Comparison of ENCODE assay signal across 1 cellular context in the genomic region with DNA sequence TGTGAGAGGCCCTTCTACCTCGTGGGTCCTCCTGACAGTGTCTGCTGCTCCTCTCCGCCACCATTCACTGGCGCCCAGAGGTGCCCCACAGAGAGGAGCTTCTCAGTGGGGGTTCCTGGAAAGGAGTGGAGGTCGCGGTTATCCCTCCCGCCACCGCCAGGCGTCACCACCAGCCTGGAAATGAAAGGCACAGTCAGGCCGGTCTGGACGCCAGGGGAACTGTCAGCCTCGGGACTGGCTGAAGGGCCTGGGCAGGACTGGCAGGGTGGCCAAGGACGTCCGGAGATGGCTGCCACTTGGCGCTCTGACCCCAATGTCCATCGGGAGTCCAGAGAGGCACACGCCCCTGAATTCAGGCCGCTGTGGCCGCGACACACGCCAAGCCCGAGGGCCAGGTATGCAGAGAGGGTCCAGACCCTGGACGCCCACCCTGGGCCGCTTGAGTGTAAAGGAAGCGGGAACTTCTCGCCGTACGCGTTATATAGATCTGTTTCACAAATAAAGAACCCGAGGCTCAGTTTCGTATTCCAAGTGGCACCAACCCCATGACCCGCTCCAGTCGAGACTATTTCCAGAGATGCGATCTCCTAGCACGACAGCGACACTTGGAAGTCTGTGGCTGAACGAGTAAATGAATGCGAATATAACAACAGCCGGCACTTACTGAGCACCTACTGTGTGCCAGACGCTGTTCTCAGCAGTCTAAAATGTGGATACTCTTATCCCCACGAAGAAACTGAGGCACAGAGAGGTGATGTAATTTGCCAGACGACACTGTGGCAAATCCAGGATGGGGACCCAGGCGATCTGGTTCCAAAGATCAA.
TF ChIP-seq lines count a peak whose summit lies in the region.

No MANE protein-coding gene starts in this region.

TF ChIP-seq in HepG2, 621 proteins besides CTCF, POLR2A, EP300 and RAD21 (continued from another document and continues in another):
- TF ChIP-seq, protein P1, sequence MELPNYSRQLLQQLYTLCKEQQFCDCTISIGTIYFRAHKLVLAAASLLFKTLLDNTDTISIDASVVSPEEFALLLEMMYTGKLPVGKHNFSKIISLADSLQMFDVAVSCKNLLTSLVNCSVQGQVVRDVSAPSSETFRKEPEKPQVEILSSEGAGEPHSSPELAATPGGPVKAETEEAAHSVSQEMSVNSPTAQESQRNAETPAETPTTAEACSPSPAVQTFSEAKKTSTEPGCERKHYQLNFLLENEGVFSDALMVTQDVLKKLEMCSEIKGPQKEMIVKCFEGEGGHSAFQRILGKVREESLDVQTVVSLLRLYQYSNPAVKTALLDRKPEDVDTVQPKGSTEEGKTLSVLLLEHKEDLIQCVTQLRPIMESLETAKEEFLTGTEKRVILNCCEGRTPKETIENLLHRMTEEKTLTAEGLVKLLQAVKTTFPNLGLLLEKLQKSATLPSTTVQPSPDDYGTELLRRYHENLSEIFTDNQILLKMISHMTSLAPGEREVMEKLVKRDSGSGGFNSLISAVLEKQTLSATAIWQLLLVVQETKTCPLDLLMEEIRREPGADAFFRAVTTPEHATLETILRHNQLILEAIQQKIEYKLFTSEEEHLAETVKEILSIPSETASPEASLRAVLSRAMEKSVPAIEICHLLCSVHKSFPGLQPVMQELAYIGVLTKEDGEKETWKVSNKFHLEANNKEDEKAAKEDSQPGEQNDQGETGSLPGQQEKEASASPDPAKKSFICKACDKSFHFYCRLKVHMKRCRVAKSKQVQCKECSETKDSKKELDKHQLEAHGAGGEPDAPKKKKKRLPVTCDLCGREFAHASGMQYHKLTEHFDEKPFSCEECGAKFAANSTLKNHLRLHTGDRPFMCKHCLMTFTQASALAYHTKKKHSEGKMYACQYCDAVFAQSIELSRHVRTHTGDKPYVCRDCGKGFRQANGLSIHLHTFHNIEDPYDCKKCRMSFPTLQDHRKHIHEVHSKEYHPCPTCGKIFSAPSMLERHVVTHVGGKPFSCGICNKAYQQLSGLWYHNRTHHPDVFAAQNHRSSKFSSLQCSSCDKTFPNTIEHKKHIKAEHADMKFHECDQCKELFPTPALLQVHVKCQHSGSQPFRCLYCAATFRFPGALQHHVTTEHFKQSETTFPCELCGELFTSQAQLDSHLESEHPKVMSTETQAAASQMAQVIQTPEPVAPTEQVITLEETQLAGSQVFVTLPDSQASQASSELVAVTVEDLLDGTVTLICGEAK (IDR thresholded peaks at IDR 0.05) = no peak
- TF ChIP-seq, protein P1 (CRISPR knock-in tag; IDR thresholded peaks at IDR 0.05) = peak; percentile 67
- peak; percentile 18 for TF ChIP-seq TBL1XR1 (IDR thresholded peaks at IDR 0.05; ENCODE audit: borderline replicate concordance, low read length, partially characterized antibody)
- TF ChIP-seq RNF2 (conservative IDR thresholded peaks at IDR 0.05; ENCODE audit: low read depth) = peak; percentile 44; the same call in 1 of the 2 replicates
- TF ChIP-seq, protein P2, sequence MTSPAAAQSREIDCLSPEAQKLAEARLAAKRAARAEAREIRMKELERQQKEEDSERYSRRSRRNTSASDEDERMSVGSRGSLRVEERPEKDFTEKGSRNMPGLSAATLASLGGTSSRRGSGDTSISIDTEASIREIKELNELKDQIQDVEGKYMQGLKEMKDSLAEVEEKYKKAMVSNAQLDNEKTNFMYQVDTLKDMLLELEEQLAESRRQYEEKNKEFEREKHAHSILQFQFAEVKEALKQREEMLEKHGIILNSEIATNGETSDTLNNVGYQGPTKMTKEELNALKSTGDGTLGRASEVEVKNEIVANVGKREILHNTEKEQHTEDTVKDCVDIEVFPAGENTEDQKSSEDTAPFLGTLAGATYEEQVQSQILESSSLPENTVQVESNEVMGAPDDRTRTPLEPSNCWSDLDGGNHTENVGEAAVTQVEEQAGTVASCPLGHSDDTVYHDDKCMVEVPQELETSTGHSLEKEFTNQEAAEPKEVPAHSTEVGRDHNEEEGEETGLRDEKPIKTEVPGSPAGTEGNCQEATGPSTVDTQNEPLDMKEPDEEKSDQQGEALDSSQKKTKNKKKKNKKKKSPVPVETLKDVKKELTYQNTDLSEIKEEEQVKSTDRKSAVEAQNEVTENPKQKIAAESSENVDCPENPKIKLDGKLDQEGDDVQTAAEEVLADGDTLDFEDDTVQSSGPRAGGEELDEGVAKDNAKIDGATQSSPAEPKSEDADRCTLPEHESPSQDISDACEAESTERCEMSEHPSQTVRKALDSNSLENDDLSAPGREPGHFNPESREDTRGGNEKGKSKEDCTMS (CRISPR knock-in tag; conservative IDR thresholded peaks at IDR 0.05) = 0 out of 2 replicates have a peak, but pooled peaks have one; percentile 70
- TF ChIP-seq, protein P3, sequence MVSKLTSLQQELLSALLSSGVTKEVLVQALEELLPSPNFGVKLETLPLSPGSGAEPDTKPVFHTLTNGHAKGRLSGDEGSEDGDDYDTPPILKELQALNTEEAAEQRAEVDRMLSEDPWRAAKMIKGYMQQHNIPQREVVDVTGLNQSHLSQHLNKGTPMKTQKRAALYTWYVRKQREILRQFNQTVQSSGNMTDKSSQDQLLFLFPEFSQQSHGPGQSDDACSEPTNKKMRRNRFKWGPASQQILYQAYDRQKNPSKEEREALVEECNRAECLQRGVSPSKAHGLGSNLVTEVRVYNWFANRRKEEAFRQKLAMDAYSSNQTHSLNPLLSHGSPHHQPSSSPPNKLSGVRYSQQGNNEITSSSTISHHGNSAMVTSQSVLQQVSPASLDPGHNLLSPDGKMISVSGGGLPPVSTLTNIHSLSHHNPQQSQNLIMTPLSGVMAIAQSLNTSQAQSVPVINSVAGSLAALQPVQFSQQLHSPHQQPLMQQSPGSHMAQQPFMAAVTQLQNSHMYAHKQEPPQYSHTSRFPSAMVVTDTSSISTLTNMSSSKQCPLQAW (CRISPR knock-in tag; IDR thresholded peaks at IDR 0.05) = peak; percentile 73; the same call in 1 of the 2 replicates
- TF ChIP-seq MXD4 (CRISPR knock-in tag; IDR thresholded peaks at IDR 0.05) = peak; percentile 63; the same call in 1 of the 2 replicates
- TF ChIP-seq ZNF761 (CRISPR knock-in tag; conservative IDR thresholded peaks at IDR 0.05) = no peak
- TF ChIP-seq, protein P4, sequence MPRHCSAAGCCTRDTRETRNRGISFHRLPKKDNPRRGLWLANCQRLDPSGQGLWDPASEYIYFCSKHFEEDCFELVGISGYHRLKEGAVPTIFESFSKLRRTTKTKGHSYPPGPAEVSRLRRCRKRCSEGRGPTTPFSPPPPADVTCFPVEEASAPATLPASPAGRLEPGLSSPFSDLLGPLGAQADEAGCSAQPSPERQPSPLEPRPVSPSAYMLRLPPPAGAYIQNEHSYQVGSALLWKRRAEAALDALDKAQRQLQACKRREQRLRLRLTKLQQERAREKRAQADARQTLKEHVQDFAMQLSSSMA (CRISPR knock-in tag; IDR thresholded peaks at IDR 0.05) = no peak
- TF ChIP-seq ZNF33A (CRISPR knock-in tag; IDR thresholded peaks at IDR 0.05; ENCODE audit: borderline replicate concordance) = 0 out of 2 replicates have a peak, but pooled peaks have one; percentile 13
- TF ChIP-seq NFATC3 (CRISPR knock-in tag; IDR thresholded peaks at IDR 0.05) = peak; percentile 92
- peak; percentile 76; the same call in 1 of the 2 replicates for TF ChIP-seq ZNF12 (CRISPR knock-in tag; IDR thresholded peaks at IDR 0.05)
- peak; percentile 8; the same call in 1 of the 2 replicates for TF ChIP-seq NR2F2 (IDR thresholded peaks at IDR 0.05; ENCODE audit: borderline replicate concordance, low read depth)
- TF ChIP-seq SOX6 (IDR thresholded peaks at IDR 0.05) = no peak
- 0 out of 2 replicates have a peak, but pooled peaks have one; percentile 23 for TF ChIP-seq SOX6 (CRISPR knock-in tag; IDR thresholded peaks at IDR 0.05)
- 0 out of 2 replicates have a peak, but pooled peaks have one; percentile 49 for TF ChIP-seq ZNF550 (CRISPR knock-in tag; IDR thresholded peaks at IDR 0.05; ENCODE audit: borderline replicate concordance)
- no peak for TF ChIP-seq ZBTB8A (CRISPR knock-in tag; IDR thresholded peaks at IDR 0.05; ENCODE audit: borderline replicate concordance, low read depth)
- TF ChIP-seq ZSCAN31 (CRISPR knock-in tag; IDR thresholded peaks at IDR 0.05; ENCODE audit: low read depth) = peak; percentile 31; the same call in 1 of the 2 replicates
- TF ChIP-seq, protein P5, sequence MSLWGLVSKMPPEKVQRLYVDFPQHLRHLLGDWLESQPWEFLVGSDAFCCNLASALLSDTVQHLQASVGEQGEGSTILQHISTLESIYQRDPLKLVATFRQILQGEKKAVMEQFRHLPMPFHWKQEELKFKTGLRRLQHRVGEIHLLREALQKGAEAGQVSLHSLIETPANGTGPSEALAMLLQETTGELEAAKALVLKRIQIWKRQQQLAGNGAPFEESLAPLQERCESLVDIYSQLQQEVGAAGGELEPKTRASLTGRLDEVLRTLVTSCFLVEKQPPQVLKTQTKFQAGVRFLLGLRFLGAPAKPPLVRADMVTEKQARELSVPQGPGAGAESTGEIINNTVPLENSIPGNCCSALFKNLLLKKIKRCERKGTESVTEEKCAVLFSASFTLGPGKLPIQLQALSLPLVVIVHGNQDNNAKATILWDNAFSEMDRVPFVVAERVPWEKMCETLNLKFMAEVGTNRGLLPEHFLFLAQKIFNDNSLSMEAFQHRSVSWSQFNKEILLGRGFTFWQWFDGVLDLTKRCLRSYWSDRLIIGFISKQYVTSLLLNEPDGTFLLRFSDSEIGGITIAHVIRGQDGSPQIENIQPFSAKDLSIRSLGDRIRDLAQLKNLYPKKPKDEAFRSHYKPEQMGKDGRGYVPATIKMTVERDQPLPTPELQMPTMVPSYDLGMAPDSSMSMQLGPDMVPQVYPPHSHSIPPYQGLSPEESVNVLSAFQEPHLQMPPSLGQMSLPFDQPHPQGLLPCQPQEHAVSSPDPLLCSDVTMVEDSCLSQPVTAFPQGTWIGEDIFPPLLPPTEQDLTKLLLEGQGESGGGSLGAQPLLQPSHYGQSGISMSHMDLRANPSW (CRISPR knock-in tag; IDR thresholded peaks at IDR 0.05; ENCODE audit: borderline replicate concordance) = no peak
- no peak for TF ChIP-seq ZSCAN12 (CRISPR knock-in tag; IDR thresholded peaks at IDR 0.05)
- TF ChIP-seq TGIF2 (CRISPR knock-in tag; IDR thresholded peaks at IDR 0.05) = peak; percentile 84
- TF ChIP-seq ZNF772 (CRISPR knock-in tag; IDR thresholded peaks at IDR 0.05) = 0 out of 2 replicates have a peak, but pooled peaks have one; percentile 77
- TF ChIP-seq BCL6 (CRISPR knock-in tag; IDR thresholded peaks at IDR 0.05) = peak; percentile 80
- TF ChIP-seq, protein P6, sequence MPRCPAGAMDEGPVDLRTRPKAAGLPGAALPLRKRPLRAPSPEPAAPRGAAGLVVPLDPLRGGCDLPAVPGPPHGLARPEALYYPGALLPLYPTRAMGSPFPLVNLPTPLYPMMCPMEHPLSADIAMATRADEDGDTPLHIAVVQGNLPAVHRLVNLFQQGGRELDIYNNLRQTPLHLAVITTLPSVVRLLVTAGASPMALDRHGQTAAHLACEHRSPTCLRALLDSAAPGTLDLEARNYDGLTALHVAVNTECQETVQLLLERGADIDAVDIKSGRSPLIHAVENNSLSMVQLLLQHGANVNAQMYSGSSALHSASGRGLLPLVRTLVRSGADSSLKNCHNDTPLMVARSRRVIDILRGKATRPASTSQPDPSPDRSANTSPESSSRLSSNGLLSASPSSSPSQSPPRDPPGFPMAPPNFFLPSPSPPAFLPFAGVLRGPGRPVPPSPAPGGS (CRISPR knock-in tag; IDR thresholded peaks at IDR 0.05) = peak; percentile 25; the same call in 1 of the 2 replicates
- TF ChIP-seq, protein P7, sequence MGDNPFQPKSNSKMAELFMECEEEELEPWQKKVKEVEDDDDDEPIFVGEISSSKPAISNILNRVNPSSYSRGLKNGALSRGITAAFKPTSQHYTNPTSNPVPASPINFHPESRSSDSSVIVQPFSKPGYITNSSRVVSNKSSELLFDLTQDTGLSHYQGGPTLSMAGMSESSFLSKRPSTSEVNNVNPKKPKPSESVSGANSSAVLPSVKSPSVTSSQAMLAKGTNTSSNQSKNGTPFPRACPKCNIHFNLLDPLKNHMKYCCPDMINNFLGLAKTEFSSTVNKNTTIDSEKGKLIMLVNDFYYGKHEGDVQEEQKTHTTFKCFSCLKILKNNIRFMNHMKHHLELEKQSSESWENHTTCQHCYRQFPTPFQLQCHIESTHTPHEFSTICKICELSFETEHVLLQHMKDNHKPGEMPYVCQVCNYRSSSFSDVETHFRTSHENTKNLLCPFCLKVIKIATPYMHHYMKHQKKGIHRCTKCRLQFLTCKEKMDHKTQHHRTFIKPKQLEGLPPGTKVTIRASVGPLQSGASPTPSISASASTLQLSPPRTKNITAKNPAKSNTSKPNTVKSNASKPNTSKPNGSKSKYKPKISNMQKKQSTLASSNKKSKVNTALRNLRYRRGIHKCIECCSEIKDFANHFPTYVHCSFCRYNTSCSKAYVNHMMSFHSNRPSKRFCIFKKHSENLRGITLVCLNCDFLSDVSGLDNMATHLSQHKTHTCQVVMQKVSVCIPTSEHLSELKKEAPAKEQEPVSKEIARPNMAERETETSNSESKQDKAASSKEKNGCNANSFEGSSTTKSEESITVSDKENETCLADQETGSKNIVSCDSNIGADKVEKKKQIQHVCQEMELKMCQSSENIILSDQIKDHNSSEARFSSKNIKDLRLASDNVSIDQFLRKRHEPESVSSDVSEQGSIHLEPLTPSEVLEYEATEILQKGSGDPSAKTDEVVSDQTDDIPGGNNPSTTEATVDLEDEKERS (CRISPR knock-in tag; IDR thresholded peaks at IDR 0.05) = peak; percentile 84; the same call in 1 of the 2 replicates
- TF ChIP-seq ZNF44 (CRISPR knock-in tag; IDR thresholded peaks at IDR 0.05) = peak; percentile 80
- 0 out of 2 replicates have a peak, but pooled peaks have one; percentile 43 for TF ChIP-seq MIER2 (CRISPR knock-in tag; IDR thresholded peaks at IDR 0.05)
- TF ChIP-seq ZBTB38 (CRISPR knock-in tag; IDR thresholded peaks at IDR 0.05) = peak; percentile 60; the same call in 1 of the 2 replicates
- 0 out of 2 replicates have a peak, but pooled peaks have one; percentile 40 for TF ChIP-seq FOXO1 (CRISPR knock-in tag; IDR thresholded peaks at IDR 0.05)
- TF ChIP-seq ZNF883 (CRISPR knock-in tag; IDR thresholded peaks at IDR 0.05; ENCODE audit: not compliant biosample characterization) = peak; percentile 82
